In genomic region chr10:12214763-12215218, GRCh38 we compare ENCODE assay signal across 8 cellular contexts. TPM values are rescaled to one million over a fixed set of nuclear protein-coding genes. Genes with fewer than 3 reads are reported as not detected.
DNase-seq lines count a peak whose midpoint lies in the region; ATAC-seq and TF ChIP-seq lines count a peak whose summit lies in the region.

No MANE protein-coding gene starts in this region.

- DNase-seq in stimulated activated CD4-positive, alpha-beta T cell treated with anti-CD3 and anti-CD28 coated beads, Interleukin-12 subunit alpha, Interleukin-12 subunit beta, amount 100 ng/mL, for 48 hours (ENCODE audit: low read depth in 2 of 3, low spot score in 1 of 3), result peak in 2 of 3 donors; percentile 26 to 50
- no peak for DNase-seq in stimulated activated CD4-positive, alpha-beta T cell treated with anti-CD3 and anti-CD28 coated beads, Interleukin-12 subunit alpha, Interleukin-12 subunit beta, amount 100 ng/mL, for 4 hours
- DNase-seq in NCI-H1436 treated with DMSO at 0.1 percent for 48 hours (lab: John Stamatoyannopoulos, UW) (peak; percentile 11), fibroblast of peridontal ligament (ENCODE audit: extremely low read depth) (peak; percentile 87)
- DNase-seq in activated CD4-positive, alpha-beta memory T cell treated with anti-CD3 and anti-CD28 coated beads for 36 hours, result peak; percentile 15

- H2AFZ ChIP-seq in parathyroid adenoma, result no peak overlapping the region

- ATAC-seq in HG03460 (IDR thresholded peaks at IDR 0.05; ENCODE audit: unreplicated experiment) (no peak), HG03565 (IDR thresholded peaks at IDR 0.05; ENCODE audit: unreplicated experiment) (no peak)

- CTCF ChIA-PET in activated CD4-positive, alpha-beta memory T cell treated with anti-CD3 and anti-CD28 coated beads for 36 hours (lab: Charles Lee), result interaction anchor here (0.6 to 4.0 kb wide), 47 partner anchors 10 to 874 kb away, joined by 3 to 36 read pairs (median 4); partner anchors contain the start of genes CDC123 and NUDT5

- H3K27me3 Mint-ChIP-seq in activated CD4-positive, alpha-beta memory T cell treated with anti-CD3 and anti-CD28 coated beads for 36 hours, result no peaks in the 10 kb centered on the region

- no peaks in the 10 kb centered on the region for H3K79me2 ChIP-seq in parathyroid adenoma

- no peak overlapping the region for H3K27ac ChIP-seq in parathyroid adenoma

- TF ChIP-seq CTCF in parathyroid adenoma (IDR thresholded peaks at IDR 0.05), result peak; percentile 62

- H3K27me3 ChIP-seq in parathyroid adenoma (ENCODE audit: control insufficient read depth, insufficient read depth, low read length), result no peaks in the 10 kb centered on the region

- H3K27ac Mint-ChIP-seq in activated CD4-positive, alpha-beta memory T cell treated with anti-CD3 and anti-CD28 coated beads for 36 hours, result peak overlapping the region; percentile 79

- H3K4me3 Mint-ChIP-seq in activated CD4-positive, alpha-beta memory T cell treated with anti-CD3 and anti-CD28 coated beads for 36 hours, result peak overlapping the region; percentile 41

- peaks cover 45% of the 10 kb centered on the region for H3K36me3 Mint-ChIP-seq in activated CD4-positive, alpha-beta memory T cell treated with anti-CD3 and anti-CD28 coated beads for 36 hours

- no peak overlapping the region for H3K4me2 ChIP-seq in parathyroid adenoma (ENCODE audit: low read length)

- H3K4me3 ChIP-seq in parathyroid adenoma (ENCODE audit: low read depth, low read length), result no peak overlapping the region

- no peaks in the 10 kb centered on the region for H3K9me3 ChIP-seq in parathyroid adenoma (ENCODE audit: control insufficient read depth, low read length)

- H3K9ac ChIP-seq in parathyroid adenoma, result no peak overlapping the region

- no peaks in the 10 kb centered on the region for H3K9me3 Mint-ChIP-seq in activated CD4-positive, alpha-beta memory T cell treated with anti-CD3 and anti-CD28 coated beads for 36 hours

- H3K4me1 Mint-ChIP-seq in activated CD4-positive, alpha-beta memory T cell treated with anti-CD3 and anti-CD28 coated beads for 36 hours (ENCODE audit: low read depth), result peaks cover 16% of the 10 kb centered on the region

- H3K36me3 ChIP-seq in parathyroid adenoma (ENCODE audit: control insufficient read depth, insufficient read depth, low read length), result no peaks in the 10 kb centered on the region

- H3K4me1 ChIP-seq in parathyroid adenoma, result no peaks in the 10 kb centered on the region

- POLR2A ChIA-PET in activated CD4-positive, alpha-beta memory T cell treated with anti-CD3 and anti-CD28 coated beads for 36 hours (lab: Charles Lee), result interaction anchor here (0.6 to 1.5 kb wide), 2 partner anchors 19 to 469 kb away, joined by 4 read pairs; partner anchors contain the start of genes CDC123 and NUDT5

- intact Hi-C loops in activated CD4-positive, alpha-beta memory T cell treated with anti-CD3 and anti-CD28 coated beads for 36 hours (cut with micrococcal nuclease), result no loop called here

RNA-seq across cellular contexts. Expression of gene CDC123, which starts 18.8 kb away (rescaled TPM):
- total RNA-seq in activated CD4-positive, alpha-beta memory T cell treated with anti-CD3 and anti-CD28 coated beads for 36 hours, result 100 to 1,000 TPM; 134 TPM

RNA-seq across cellular contexts. Expression of gene NUDT5, which starts 19.1 kb away (rescaled TPM):
- 100 to 1,000 TPM; 115 to 118 TPM for total RNA-seq in activated CD4-positive, alpha-beta memory T cell treated with anti-CD3 and anti-CD28 coated beads for 36 hours
